ENCODE assay signal across 13 cellular contexts in the genomic region with DNA sequence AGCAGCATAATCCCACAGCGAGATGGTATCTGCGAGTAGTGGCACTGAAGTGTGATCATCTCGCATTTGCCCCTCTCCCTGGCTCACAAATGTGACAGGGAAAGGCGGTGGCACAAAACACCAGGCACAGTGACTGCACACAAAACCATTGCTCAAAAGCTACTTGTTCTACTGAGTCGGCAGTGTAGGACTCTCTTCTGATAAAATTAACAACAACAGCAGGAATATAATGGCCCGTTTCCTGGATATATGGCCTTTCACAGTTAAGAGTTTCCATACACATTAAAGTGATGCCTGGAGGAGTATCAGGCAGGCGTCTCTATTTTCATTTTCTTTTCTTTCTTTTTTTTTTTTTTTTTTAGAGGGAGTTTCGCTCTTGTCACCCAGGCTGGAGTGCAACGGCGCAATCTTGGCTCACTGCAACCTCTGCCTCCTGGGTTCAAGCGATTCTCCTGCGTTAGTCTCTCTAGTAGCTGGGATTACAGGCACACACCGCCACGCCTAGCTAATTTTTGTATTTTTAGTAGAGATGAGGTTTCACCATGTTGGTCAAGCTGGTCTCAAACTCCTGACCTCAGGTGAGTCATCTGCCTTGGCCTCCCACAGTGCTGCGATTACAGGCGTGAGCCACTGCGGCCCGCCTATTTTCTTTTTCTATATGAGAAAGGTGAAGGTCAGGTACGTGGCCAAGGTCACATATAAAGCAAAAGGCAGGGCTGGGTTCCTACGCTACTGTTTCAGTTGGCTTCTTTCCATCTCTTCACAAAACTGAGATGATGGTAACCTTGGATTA.
DNase-seq lines count a peak whose midpoint lies in the region; ATAC-seq and TF ChIP-seq lines count a peak whose summit lies in the region.
"Had no signal": no experiment of that assay in that cellular context is flagged by ENCODE, and none has a peak within 500 bp of the region (broad histone marks: within the 10 kb centered on the region; RNA-seq: fewer than 3 reads in every experiment).

No MANE protein-coding gene starts in this region.

- no peaks in the 10 kb centered on the region for H3K9me3 ChIP-seq in breast epithelium
- no peaks in the 10 kb centered on the region for H3K9me3 ChIP-seq in transverse colon

- TF ChIP-seq CTCF in MCF 10A (IDR thresholded peaks at IDR 0.05; ENCODE audit: unreplicated experiment) (no peak), breast epithelium (IDR thresholded peaks at IDR 0.05) (no peak), transverse colon (IDR thresholded peaks at IDR 0.05) (no peak)

- no peak for TF ChIP-seq POLR2A in breast epithelium (IDR thresholded peaks at IDR 0.05)
- no peak for TF ChIP-seq POLR2A in transverse colon (IDR thresholded peaks at IDR 0.05)

- ATAC-seq in HG03097 (IDR thresholded peaks at IDR 0.05; ENCODE audit: low FRiP score, unreplicated experiment), result no peak

- H3K27me3 Mint-ChIP-seq in MCF 10A (ENCODE audit: insufficient read depth, unreplicated experiment), result no peaks in the 10 kb centered on the region
- H3K27me3 Mint-ChIP-seq: natural killer cell treated with Interleukin-12 subunit alpha and Interleukin-12 subunit beta and Interleukin-15 and Interleukin-18, amount 100 ng/mL, for 72 hours had no signal

- H3K27me3 ChIP-seq in breast epithelium (no peaks in the 10 kb centered on the region), transverse colon (no peaks in the 10 kb centered on the region)
- H3K27me3 ChIP-seq: hepatocyte had no signal

- H3K4me3 Mint-ChIP-seq in MCF 10A (ENCODE audit: unreplicated experiment), result no peak overlapping the region
- H3K4me3 Mint-ChIP-seq: natural killer cell treated with Interleukin-12 subunit alpha and Interleukin-12 subunit beta and Interleukin-15 and Interleukin-18, amount 100 ng/mL, for 72 hours had no signal

- H3K27ac ChIP-seq in breast epithelium, result no peak overlapping the region
- H3K27ac ChIP-seq in epithelial cell of prostate, result peak overlapping the region; percentile 87
- peak overlapping the region in 3 of 4 donors; percentile 76 to 86 (median 83) for H3K27ac ChIP-seq in transverse colon

- TF ChIP-seq EP300 in transverse colon (IDR thresholded peaks at IDR 0.05; ENCODE audit: low read depth), result no peak

- H3K4me1 Mint-ChIP-seq in MCF 10A (ENCODE audit: insufficient read depth, unreplicated experiment), result peaks cover 35% of the 10 kb centered on the region

- no TSS peak for BruUV-seq in MCF 10A (replicated peaks; lab: Mats Ljungman, UMichigan)

- H3K27ac Mint-ChIP-seq in MCF 10A (ENCODE audit: low read depth, unreplicated experiment), result peak overlapping the region; percentile 12

- peaks cover 0 to 11% of the 10 kb centered on the region in 2 donors for H3K4me1 ChIP-seq in breast epithelium
- peaks cover 5 to 60% (median 34%) of the 10 kb centered on the region in 4 donors for H3K4me1 ChIP-seq in transverse colon

- CTCF ChIA-PET in MCF 10A (lab: Yijun Ruan, JAX), result interaction anchor here (0.6 to 1.8 kb wide), 2 partner anchors 8 to 21 kb away, joined by 4 to 7 read pairs; no protein-coding TSS in a partner anchor

- intact Hi-C loops in MCF 10A (cut with micrococcal nuclease), result no loop called here
- intact Hi-C loops in breast epithelium (cut with DNase I; ENCODE audit: low total_unique reads), result no loop called here
- intact Hi-C loops in transverse colon (cut with DNase I; ENCODE audit: low total_unique reads), result no loop called here

- WGBS in transverse colon (ENCODE audit: low coverage in 1 of 2), 2 donors, result 72 to 80% methylated on average over 15 to 20 of the region's 20 CpGs

- POLR2A ChIA-PET in MCF 10A (lab: Yijun Ruan, JAX), result interaction anchor here (0.6 to 1.3 kb wide), 7 partner anchors 8 to 68 kb away, joined by 3 to 6 read pairs (median 3); no protein-coding TSS in a partner anchor

- DNase-seq in MCF 10A (ENCODE audit: unreplicated experiment) (peak; percentile 74), breast epithelium (ENCODE audit: low spot score in 2 of 2) (no peak), LHCN-M2 (ENCODE audit: low read depth) (peak; percentile 60), epithelial cell of prostate (ENCODE audit: low read depth, low spot score) (no peak), transverse colon (no peak), NCI-H2107 (lab: John Stamatoyannopoulos, UW) (no peak)
- DNase-seq in central memory CD4-positive, alpha-beta T cell, result no peak
- DNase-seq: activated effector memory CD4-positive, alpha-beta T cell treated with Interleukin-2 at 50 U/mL for 16 hours; GDM1; stimulated activated CD4-positive, alpha-beta T cell treated with anti-CD3 and anti-CD28 coated beads, Interleukin-1b, Interleukin-23, amount 100 ng/mL, for 48 hours had no signal

- no peaks in the 10 kb centered on the region for H3K36me3 ChIP-seq in breast epithelium
- no peaks in the 10 kb centered on the region for H3K36me3 ChIP-seq in transverse colon

- H3K9me3 Mint-ChIP-seq in MCF 10A (ENCODE audit: unreplicated experiment), result no peaks in the 10 kb centered on the region
- H3K9me3 Mint-ChIP-seq: natural killer cell treated with Interleukin-12 subunit alpha and Interleukin-12 subunit beta and Interleukin-15 and Interleukin-18, amount 100 ng/mL, for 72 hours had no signal

- H3K36me3 Mint-ChIP-seq in MCF 10A (ENCODE audit: insufficient read depth, unreplicated experiment), result no peaks in the 10 kb centered on the region
- H3K36me3 Mint-ChIP-seq: natural killer cell treated with Interleukin-12 subunit alpha and Interleukin-12 subunit beta and Interleukin-15 and Interleukin-18, amount 100 ng/mL, for 72 hours had no signal

- no peak overlapping the region for H3K4me3 ChIP-seq in breast epithelium
- H3K4me3 ChIP-seq in transverse colon, result no peak overlapping the region
- H3K4me3 ChIP-seq: hepatocyte had no signal

- in situ Hi-C loops in transverse colon (cut with MboI; ENCODE audit: low pct_ligation_motif_present in 1 of 4, low pct_unique_long_range_greater_than_20kb in 1 of 4, low sequenced_read_pairs in 3 of 4), result no loop called here

Comparison
In these comparisons a context has a peak if more than half of its experiments do, and no peak if none do; other contexts are left out.
1. DNase-seq: peak in MCF 10A (single experiment) and LHCN-M2 (single experiment); none in breast epithelium (0 of 2), epithelial cell of prostate (single experiment), transverse colon (single experiment), NCI-H2107 (single experiment) and central memory CD4-positive, alpha-beta T cell (single experiment).
2. H3K27ac ChIP-seq: peak in epithelial cell of prostate (single experiment) and transverse colon (3 of 4); none in breast epithelium (0 of 2).